Comparison of ENCODE assay signal across 12 cellular contexts in the genomic region with DNA sequence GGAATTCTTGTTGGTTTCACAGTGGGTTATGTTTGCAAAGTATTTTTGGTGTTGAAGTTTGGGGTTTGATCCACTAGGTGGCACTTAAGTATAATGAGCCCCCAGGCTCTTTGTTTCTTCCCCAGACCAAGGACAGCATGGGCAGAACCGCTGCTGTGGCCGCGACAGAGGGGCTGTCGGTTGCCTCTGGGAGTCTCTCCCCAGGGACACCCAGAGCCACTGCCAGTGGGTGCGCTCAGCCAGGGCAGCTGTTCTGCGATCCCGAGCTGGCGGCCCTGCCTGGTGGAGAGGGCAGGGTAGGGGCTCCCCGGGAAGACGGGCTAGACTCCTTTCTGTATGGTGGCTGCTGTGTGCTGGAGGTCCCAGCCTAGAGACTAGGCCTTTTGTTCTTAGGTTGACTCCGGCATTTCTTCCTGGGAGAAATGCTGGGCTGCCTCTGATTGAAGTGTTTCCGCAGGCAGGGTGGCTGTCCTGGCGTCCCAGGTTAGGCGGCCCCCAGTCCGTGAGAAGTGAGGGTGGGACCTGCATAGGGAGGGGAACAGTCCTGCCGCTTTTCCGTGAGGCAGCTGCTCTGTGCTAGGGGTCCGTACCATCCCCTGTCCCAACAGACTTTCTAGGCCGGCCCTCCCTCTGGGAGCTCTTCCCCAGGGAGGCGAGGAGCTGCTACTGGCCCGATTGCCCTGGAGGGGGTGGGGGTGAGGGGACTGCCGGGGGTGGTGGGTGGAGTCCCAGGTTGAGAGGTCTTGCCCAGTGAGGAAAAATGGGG.
A peak's percentile ranks its signal among the peaks of the same experiment; 100 is the strongest.
DNase-seq lines count a peak whose midpoint lies in the region; ATAC-seq and TF ChIP-seq lines count a peak whose summit lies in the region.
"Had no signal": no experiment of that assay in that cellular context is flagged by ENCODE, and none has a peak within 500 bp of the region (broad histone marks: within the 10 kb centered on the region; RNA-seq: fewer than 3 reads in every experiment).

No MANE protein-coding gene starts in this region.

- H2BK5ac ChIP-seq in H9 (ENCODE audit: insufficient read length, low read length), result no peak overlapping the region

- H2BK12ac ChIP-seq in H9 (ENCODE audit: insufficient read length, low read depth, low read length), result no peak overlapping the region

- peaks cover 1% of the 10 kb centered on the region; the same call in 1 of the 2 replicates for H3K27me3 Mint-ChIP-seq in H9 (ENCODE audit: low read depth)
- H3K27me3 Mint-ChIP-seq: brain had no signal

- H4K8ac ChIP-seq in H9 (replicated peaks; ENCODE audit: insufficient read length, low read depth, low read length), result no peak overlapping the region

- H4K91ac ChIP-seq in H9 (ENCODE audit: insufficient read length, low read depth, low read length), result no peak overlapping the region

- H3K9ac ChIP-seq in H9 (ENCODE audit: extremely low read depth, insufficient read length, low read length), result no peak overlapping the region

- H3K23me2 ChIP-seq in H9 (ENCODE audit: insufficient read length, low read depth, low read length, poor library complexity, severe bottlenecking), result no peaks in the 10 kb centered on the region

- H3K9me3 ChIP-seq in H9 (ENCODE audit: control insufficient read depth, low read depth, low read length) (no peaks in the 10 kb centered on the region), prostate gland (no peaks in the 10 kb centered on the region)

- H2BK20ac ChIP-seq in H9 (ENCODE audit: low read depth, low read length, poor library complexity, severe bottlenecking), result peak overlapping the region; percentile 6

- H3K4ac ChIP-seq in H9 (ENCODE audit: low read depth, low read length), result no peak overlapping the region

- no peak overlapping the region for H2BK120ac ChIP-seq in H9 (ENCODE audit: low read depth, low read length, poor library complexity, severe bottlenecking)

- H3K23ac ChIP-seq in H9 (ENCODE audit: insufficient read length, low read depth, low read length), result no peak overlapping the region

- peak; percentile 75 for TF ChIP-seq CTCF in H9 (conservative IDR thresholded peaks at IDR 0.05)
- TF ChIP-seq CTCF in prostate gland (IDR thresholded peaks at IDR 0.05), result no peak

- H3K4me2 ChIP-seq in H9 (ENCODE audit: insufficient read depth, insufficient read length, low read length), result no peak overlapping the region

- DNase-seq in DMS53 (lab: John Stamatoyannopoulos, UW) (peak; percentile 55), H9 (peak; percentile 75), RKO (ENCODE audit: low spot score) (peak; percentile 12), iPS-NIHi11 (ENCODE audit: low spot score) (peak; percentile 41), NCI-H2227 (lab: John Stamatoyannopoulos, UW; ENCODE audit: unreplicated experiment) (no peak), NCI-H2081 treated with DMSO at 0.1 percent for 48 hours (lab: John Stamatoyannopoulos, UW) (no peak), prostate gland (ENCODE audit: low spot score) (no peak)
- DNase-seq: NCI-H774; nucleus accumbens; stimulated activated naive CD4-positive, alpha-beta T cell treated with Interleukin-2 at 50 U/mL for 16 hours had no signal

- H3K4me1 Mint-ChIP-seq in H9, result no peaks in the 10 kb centered on the region
- H3K4me1 Mint-ChIP-seq: brain had no signal

- H3K4me3 ChIP-seq in prostate gland, result no peak overlapping the region

- H2AK5ac ChIP-seq in H9 (ENCODE audit: insufficient read length, low read length), result no peak overlapping the region

- no peak for TF ChIP-seq POLR2A in prostate gland (IDR thresholded peaks at IDR 0.05)

- H3K4me3 Mint-ChIP-seq in H9, result no peak overlapping the region; a peak in 1 of 5 replicates
- H3K4me3 Mint-ChIP-seq: brain had no signal

- H3K27me3 ChIP-seq in H9 (ENCODE audit: insufficient read depth, low read length) (no peaks in the 10 kb centered on the region), prostate gland (replicated peaks; ENCODE audit: insufficient read depth) (no peaks in the 10 kb centered on the region)

- no peaks in the 10 kb centered on the region for H3K79me2 ChIP-seq in H9 (ENCODE audit: insufficient read depth, low read length)

- no peak overlapping the region for H3K27ac ChIP-seq in H9 (ENCODE audit: insufficient read length, low read depth, low read length)
- H3K27ac ChIP-seq in prostate gland, result no peak overlapping the region

- no peak overlapping the region for H2BK15ac ChIP-seq in H9 (ENCODE audit: low read depth, low read length)

- H3K56ac ChIP-seq in H9 (ENCODE audit: insufficient read length, low read depth, low read length), result no peak overlapping the region

- peaks cover 31 to 44% (median 37%) of the 10 kb centered on the region in 3 experiments for H3K36me3 Mint-ChIP-seq in H9 (ENCODE audit: insufficient read depth in 1 of 3, low read depth in 3 of 3)

- H3K4me1 ChIP-seq in H9 (ENCODE audit: insufficient read depth, low read length) (no peaks in the 10 kb centered on the region), prostate gland (replicated peaks) (no peaks in the 10 kb centered on the region)

- H2AFZ ChIP-seq in H9 (ENCODE audit: low read length), result no peak overlapping the region

- ATAC-seq in HG03280 (IDR thresholded peaks at IDR 0.05; ENCODE audit: unreplicated experiment), result no peak

- no peak overlapping the region for H3K14ac ChIP-seq in H9 (ENCODE audit: insufficient read depth, low read length)

- no peaks in the 10 kb centered on the region for H4K20me1 ChIP-seq in H9 (ENCODE audit: control insufficient read depth, insufficient read depth, insufficient read length)

- no peaks in the 10 kb centered on the region for H3K79me1 ChIP-seq in H9 (ENCODE audit: insufficient read depth, low read depth, low read length, poor library complexity, severe bottlenecking)

- intact Hi-C loops in prostate gland (cut with DNase I), result no loop called here

- no peak overlapping the region for H3T11ph ChIP-seq in H9 (ENCODE audit: low read length)

- H3K9me3 Mint-ChIP-seq in H9, result peaks cover 38 to 46% of the 10 kb centered on the region in 2 experiments

- no CpG with 5 or more reads among the region's 22 CpGs for WGBS in H9 (ENCODE audit: extremely low coverage, insufficient read length, low lambda C conversion rate)
- WGBS in prostate gland, result 88% methylated on average over 22 of the region's 22 CpGs

- H3K36me3 ChIP-seq in prostate gland, result no peaks in the 10 kb centered on the region

- no peak overlapping the region for H4K5ac ChIP-seq in H9 (ENCODE audit: insufficient read length, low read depth, low read length)

- H3K27ac Mint-ChIP-seq in H9, result peak overlapping the region in 1 of 3 experiments; percentile 56; a peak in 1 of 7 replicates
- H3K27ac Mint-ChIP-seq: brain had no signal

- peak overlapping the region; percentile 24 for H3K18ac ChIP-seq in H9 (ENCODE audit: insufficient read length, low read depth, low read length)

Comparison
In these comparisons a context has a peak if more than half of its experiments do, and no peak if none do; other contexts are left out.
1. DNase-seq: peak in DMS53 (single experiment), H9 (single experiment), RKO (single experiment) and iPS-NIHi11 (single experiment); none in NCI-H2227 (single experiment), NCI-H2081 treated with DMSO at 0.1 percent for 48 hours (single experiment) and prostate gland (single experiment).